ENCODE assay signal across 8 cellular contexts in genomic region chr17:55770220-55770870, GRCh38. TPM values are rescaled to one million over a fixed set of nuclear protein-coding genes. Genes with fewer than 3 reads are reported as not detected.
DNase-seq lines count a peak whose midpoint lies in the region; ATAC-seq lines count a peak whose summit lies in the region.

No MANE protein-coding gene starts in this region.

- H3K4me3 Mint-ChIP-seq in activated naive CD4-positive, alpha-beta T cell treated with anti-CD3 and anti-CD28 coated beads, Interleukin-2, amount 10 ng/mL, durations not matched to agents 7 days and 5 days = no peak overlapping the region

- peak; percentile 72 for DNase-seq in AG20443 (ENCODE audit: low spot score)
- DNase-seq in H4 (ENCODE audit: low spot score) = peak; percentile 69
- peak; percentile 17 for DNase-seq in NCI-H748 treated with DMSO at 0.1 percent for 48 hours (lab: John Stamatoyannopoulos, UW)
- peak; percentile 74 for DNase-seq in dermis blood vessel endothelial cell
- DNase-seq in midbrain (lab: John Stamatoyannopoulos, UW) = peak; percentile 34
- DNase-seq in activated T-cell treated with anti-CD3 and anti-CD28 coated beads for 4 hours = no peak
- DNase-seq in activated naive CD4-positive, alpha-beta T cell treated with anti-CD3 and anti-CD28 coated beads, Interleukin-2, amount 10 ng/mL, durations not matched to agents 7 days and 5 days = no peak

- peaks cover 2% of the 10 kb centered on the region for H3K36me3 Mint-ChIP-seq in activated naive CD4-positive, alpha-beta T cell treated with anti-CD3 and anti-CD28 coated beads, Interleukin-2, amount 10 ng/mL, durations not matched to agents 7 days and 5 days

- no peaks in the 10 kb centered on the region for H3K4me1 Mint-ChIP-seq in activated naive CD4-positive, alpha-beta T cell treated with anti-CD3 and anti-CD28 coated beads, Interleukin-2, amount 10 ng/mL, durations not matched to agents 7 days and 5 days

- H3K27me3 Mint-ChIP-seq in activated naive CD4-positive, alpha-beta T cell treated with anti-CD3 and anti-CD28 coated beads, Interleukin-2, amount 10 ng/mL, durations not matched to agents 7 days and 5 days = no peaks in the 10 kb centered on the region

- CTCF ChIA-PET in activated naive CD4-positive, alpha-beta T cell treated with anti-CD3 and anti-CD28 coated beads, Interleukin-2, amount 10 ng/mL, durations not matched to agents 7 days and 5 days (lab: Charles Lee) = interaction anchor here (0.6 to 3.3 kb wide), 13 partner anchors 12 to 777 kb away, joined by 3 to 23 read pairs (median 3); no protein-coding TSS in a partner anchor

- no peak for ATAC-seq in HG02938 (IDR thresholded peaks at IDR 0.05; ENCODE audit: unreplicated experiment)

- H3K9me3 Mint-ChIP-seq in activated naive CD4-positive, alpha-beta T cell treated with anti-CD3 and anti-CD28 coated beads, Interleukin-2, amount 10 ng/mL, durations not matched to agents 7 days and 5 days = no peaks in the 10 kb centered on the region

- no peak overlapping the region for H3K27ac Mint-ChIP-seq in activated naive CD4-positive, alpha-beta T cell treated with anti-CD3 and anti-CD28 coated beads, Interleukin-2, amount 10 ng/mL, durations not matched to agents 7 days and 5 days

RNA-seq across cellular contexts. Expression of gene PCTP, which starts 19.5 kb away (rescaled TPM):
- 21.8 and 25.3 TPM in 2 replicates for total RNA-seq in H4 (2014; rRNA removed; shearing (Covaris generic))
- total RNA-seq in dermis blood vessel endothelial cell = 40.2 and 44.1 TPM in 2 replicates

RNA-seq across cellular contexts. Expression of gene TMEM100, which starts 47.7 kb away (rescaled TPM):
- 4.6 and 7.8 TPM in 2 replicates for total RNA-seq in H4 (2014; rRNA removed; shearing (Covaris generic))
- 7.3 and 8.0 TPM in 2 replicates for total RNA-seq in dermis blood vessel endothelial cell

Comparison
In these comparisons a context has a peak if more than half of its experiments do, and no peak if none do; other contexts are left out.
1. DNase-seq: peak in AG20443 (single experiment), H4 (single experiment), NCI-H748 treated with DMSO at 0.1 percent for 48 hours (single experiment), dermis blood vessel endothelial cell (single experiment) and midbrain (single experiment); none in activated T-cell treated with anti-CD3 and anti-CD28 coated beads for 4 hours (single experiment) and activated naive CD4-positive, alpha-beta T cell treated with anti-CD3 and anti-CD28 coated beads, Interleukin-2, amount 10 ng/mL, durations not matched to agents 7 days and 5 days (single experiment).